In the genomic region with DNA sequence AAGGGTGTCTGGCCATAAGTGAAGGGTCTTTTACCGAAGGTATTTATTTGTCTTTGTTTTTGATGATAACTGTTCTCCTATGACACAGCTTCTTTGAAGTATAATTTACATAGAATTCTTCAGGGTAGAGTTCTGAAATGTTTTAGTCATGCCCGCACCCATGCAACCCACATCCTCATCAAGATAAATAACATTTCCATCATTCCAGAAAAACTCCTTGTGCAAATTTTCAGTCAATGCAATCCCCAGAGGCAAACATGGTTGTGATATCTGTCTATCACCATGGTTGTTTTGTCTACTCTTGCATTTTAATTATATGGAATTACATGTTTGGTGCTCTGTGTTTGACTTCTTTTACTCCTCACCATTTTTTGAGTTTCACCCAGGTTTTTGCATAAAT, we compare ENCODE assay signal across 34 cellular contexts.
"Had no signal": no experiment of that assay in that cellular context is flagged by ENCODE, and none has a peak within 500 bp of the region (broad histone marks: within the 10 kb centered on the region; RNA-seq: fewer than 3 reads in every experiment).

No MANE protein-coding gene starts in this region.

- H3K4me3 ChIP-seq: MG63 had no signal

- H3K9me3 ChIP-seq: MG63 had no signal

- H3K27me3 ChIP-seq: MG63 had no signal

- H3K36me3 ChIP-seq: MG63 had no signal

- DNase-seq: Karpas-422, Kasumi-1, MG63, MM.1S, MV-4-11, NCI-H1048, NCI-H1092, NCI-H1092 treated with DMSO at 0.1 percent for 48 hours, NCI-H1105, NCI-H1105 treated with DMSO at 0.1 percent for 48 hours, NCI-H1417, NCI-H1417 treated with DMSO at 0.1 percent for 48 hours, NCI-H1436, NCI-H1436 treated with DMSO at 0.1 percent for 48 hours, NCI-H146, NCI-H1694, NCI-H1694 treated with DMSO at 0.1 percent for 48 hours, NCI-H187, NCI-H187 treated with DMSO at 0.1 percent for 48 hours, NCI-H1930, NCI-H2029, NCI-H2029 treated with DMSO at 0.1 percent for 48 hours, NCI-H2081, NCI-H2081 treated with DMSO at 0.1 percent for 48 hours, NCI-H2107, NCI-H2171, NCI-H2171 treated with DMSO at 0.1 percent for 48 hours, NCI-H2227 treated with DMSO at 0.1 percent for 48 hours, NCI-H226, NCI-H345, NCI-H446, NCI-H446 treated with DMSO at 0.1 percent for 48 hours, NCI-H510A, NCI-H510A treated with DMSO at 0.1 percent for 48 hours had no signal
